ENCODE assay signal across 16 cellular contexts in the genomic region with DNA sequence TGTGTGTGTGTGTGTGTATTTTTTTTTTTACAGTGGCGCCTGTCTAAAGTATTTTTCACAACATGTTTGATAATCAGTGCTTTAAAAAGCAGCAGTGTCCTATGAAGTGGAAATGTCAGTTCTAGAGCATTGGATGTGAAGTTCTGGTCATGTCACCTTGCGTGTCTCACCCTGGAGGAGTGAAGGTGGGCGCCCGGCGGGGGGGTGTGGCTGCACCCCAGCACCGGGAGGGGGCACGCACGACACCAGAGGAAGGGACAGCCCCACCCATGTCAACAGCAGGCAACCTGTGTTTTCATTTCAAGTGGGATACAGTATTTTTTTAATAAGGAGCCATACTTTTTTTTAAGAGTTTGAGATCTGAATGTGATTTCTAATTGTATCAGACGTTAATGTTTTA. TPM values are rescaled to one million over a fixed set of nuclear protein-coding genes. Genes with fewer than 3 reads are reported as not detected.
DNase-seq lines count a peak whose midpoint lies in the region; ATAC-seq and TF ChIP-seq lines count a peak whose summit lies in the region.
"Had no signal": no experiment of that assay in that cellular context is flagged by ENCODE, and none has a peak within 500 bp of the region (broad histone marks: within the 10 kb centered on the region; RNA-seq: fewer than 3 reads in every experiment).

No MANE protein-coding gene starts in this region.

- H3K4me3 ChIP-seq in mammary epithelial cell (replicated peaks in 1 of 3; ENCODE audit: insufficient read depth in 1 of 3, low read depth in 2 of 3, low read length in 3 of 3) (no peak overlapping the region), uterus (no peak overlapping the region)
- H3K4me3 ChIP-seq: MG63, Peyer's patch had no signal

- TF ChIP-seq CTCF in mammary epithelial cell (conservative IDR thresholded peaks at IDR 0.05 in 1 of 2, IDR thresholded peaks at IDR 0.05 in 1 of 2; ENCODE audit: extremely low read depth in 1 of 2, insufficient read depth in 1 of 2, low read depth in 1 of 2, low read length in 2 of 2) = no peak
- no peak for TF ChIP-seq CTCF in MCF 10A (IDR thresholded peaks at IDR 0.05; ENCODE audit: unreplicated experiment)
- no peak for TF ChIP-seq CTCF in neural crest cell (conservative IDR thresholded peaks at IDR 0.05)
- no peak for TF ChIP-seq CTCF in uterus (IDR thresholded peaks at IDR 0.05)
- TF ChIP-seq CTCF in Calu3 (IDR thresholded peaks at IDR 0.05; ENCODE audit: unreplicated experiment) = no peak

- in situ Hi-C loops in mammary epithelial cell (cut with MboI; ENCODE audit: low sequenced_read_pairs in 2 of 2) = loop anchor here in 1 of 2 donors (25.0 kb wide), 1 partner anchor 1909 kb away; no protein-coding TSS in a partner anchor

- H3K27me3 ChIP-seq in mammary epithelial cell (ENCODE audit: insufficient read depth, low read length) (no peaks in the 10 kb centered on the region), uterus (no peaks in the 10 kb centered on the region)
- H3K27me3 ChIP-seq: MG63, Peyer's patch had no signal

- DNase-seq in mammary epithelial cell (no peak), MCF 10A (ENCODE audit: unreplicated experiment) (no peak), neural crest cell (ENCODE audit: low read depth, low spot score) (no peak), uterus (no peak), Calu3 (no peak), KG1 (lab: John Stamatoyannopoulos, UW) (no peak)
- DNase-seq: C1 segment of cervical spinal cord, DMS153, EL, H7, MG63, NCI-H524, Peyer's patch had no signal

- POLR2A ChIA-PET in MCF 10A (lab: Yijun Ruan, JAX) = interaction anchor here (1.0 kb wide), 1 partner anchor 56 kb away, joined by 3 read pairs; no protein-coding TSS in a partner anchor

- H3K4me1 ChIP-seq in mammary epithelial cell (ENCODE audit: insufficient read depth, low read length) = peaks cover 10% of the 10 kb centered on the region
- peaks cover under 1 to 7% of the 10 kb centered on the region in 2 donors for H3K4me1 ChIP-seq in uterus

- H3K4me1 Mint-ChIP-seq in MCF 10A (ENCODE audit: insufficient read depth, unreplicated experiment) (peaks cover 9% of the 10 kb centered on the region), neural crest cell (peaks cover 23% of the 10 kb centered on the region), Calu3 (ENCODE audit: low read depth, unreplicated experiment) (peaks cover 15% of the 10 kb centered on the region)
- peaks cover 7% of the 10 kb centered on the region for H3K4me1 Mint-ChIP-seq in activated T-helper 17 cell treated with anti-CD3 and anti-CD28 coated beads, Interleukin-2, amount 50 U/mL, for 72 hours

- intact Hi-C loops in mammary epithelial cell (cut with micrococcal nuclease) (no loop called here), MCF 10A (cut with micrococcal nuclease) (no loop called here), uterus (cut with DNase I; ENCODE audit: low total_unique reads) (no loop called here), Calu3 (cut with micrococcal nuclease; ENCODE audit: unreplicated experiment) (no loop called here)

- H3K79me2 ChIP-seq in mammary epithelial cell (ENCODE audit: insufficient read depth, low read length) = peaks cover 19% of the 10 kb centered on the region

- BruUV-seq in mammary epithelial cell (replicated peaks; lab: Mats Ljungman, UMichigan) (TSS peak; percentile 17), MCF 10A (replicated peaks; lab: Mats Ljungman, UMichigan) (no TSS peak), Calu3 (replicated peaks; lab: Mats Ljungman, UMichigan) (no TSS peak)

- no peak overlapping the region for H3K9ac ChIP-seq in mammary epithelial cell (ENCODE audit: insufficient read depth, low read length)
- H3K9ac ChIP-seq: KMS-11 had no signal

- CTCF ChIA-PET in mammary epithelial cell (lab: Charles Lee; ENCODE audit: low non-redundant PET) (no interaction called here), MCF 10A (lab: Yijun Ruan, JAX) (no interaction called here), Calu3 (lab: Charles Lee) (interaction anchor here (0.7 kb wide), 1 partner anchor 25 kb away, joined by 3 read pairs; no protein-coding TSS in a partner anchor)

- H3K27ac ChIP-seq in mammary epithelial cell (ENCODE audit: insufficient read depth, low read depth, low read length) (no peak overlapping the region), uterus (peak overlapping the region; percentile 67 to 95)
- H3K27ac ChIP-seq: KMS-11, Peyer's patch had no signal

- no peak for TF ChIP-seq POLR2A in uterus (IDR thresholded peaks at IDR 0.05)

- 82% methylated on average over 7 of the region's 9 CpGs for WGBS in mammary epithelial cell (ENCODE audit: low coverage, missing lambda C conversion rate)

- H4K20me1 ChIP-seq in mammary epithelial cell (ENCODE audit: insufficient read depth, low read length) = no peaks in the 10 kb centered on the region

- no peaks in the 10 kb centered on the region for H3K9me3 ChIP-seq in mammary epithelial cell (replicated peaks; ENCODE audit: insufficient read depth, low read length)
- no peaks in the 10 kb centered on the region for H3K9me3 ChIP-seq in uterus
- H3K9me3 ChIP-seq: MG63, Peyer's patch had no signal

- H3K4me2 ChIP-seq in mammary epithelial cell (ENCODE audit: insufficient read depth, low read depth, low read length) = no peak overlapping the region
- H3K4me2 ChIP-seq: KMS-11 had no signal

- H3K36me3 Mint-ChIP-seq in MCF 10A (ENCODE audit: insufficient read depth, unreplicated experiment) = peaks cover 40% of the 10 kb centered on the region
- H3K36me3 Mint-ChIP-seq in activated T-helper 17 cell treated with anti-CD3 and anti-CD28 coated beads, Interleukin-2, amount 50 U/mL, for 72 hours (ENCODE audit: low read depth) = peaks cover 8% of the 10 kb centered on the region
- H3K36me3 Mint-ChIP-seq in neural crest cell (ENCODE audit: low read depth) = no peaks in the 10 kb centered on the region
- peaks cover 60% of the 10 kb centered on the region for H3K36me3 Mint-ChIP-seq in Calu3 (ENCODE audit: insufficient read depth, unreplicated experiment)

- H3K9me3 Mint-ChIP-seq in MCF 10A (ENCODE audit: unreplicated experiment) (no peaks in the 10 kb centered on the region), neural crest cell (no peaks in the 10 kb centered on the region), Calu3 (ENCODE audit: low read depth, unreplicated experiment) (no peaks in the 10 kb centered on the region)
- H3K9me3 Mint-ChIP-seq in activated T-helper 17 cell treated with anti-CD3 and anti-CD28 coated beads, Interleukin-2, amount 50 U/mL, for 72 hours = no peaks in the 10 kb centered on the region

- no peak overlapping the region for H2AFZ ChIP-seq in mammary epithelial cell (ENCODE audit: low read depth, low read length)

- ATAC-seq in activated T-helper 17 cell treated with anti-CD3 and anti-CD28 coated beads, Interleukin-2, amount 50 U/mL, for 72 hours (replicated peaks) = no peak
- ATAC-seq: HepG2 had no signal

- dilution Hi-C loops in mammary epithelial cell (cut with HindIII; ENCODE audit: low sequenced_read_pairs) = no loop called here

- H3K27ac Mint-ChIP-seq in MCF 10A (ENCODE audit: low read depth, unreplicated experiment) (no peak overlapping the region), neural crest cell (ENCODE audit: unreplicated experiment) (no peak overlapping the region), Calu3 (ENCODE audit: unreplicated experiment) (no peak overlapping the region)
- peak overlapping the region; percentile 25 for H3K27ac Mint-ChIP-seq in activated T-helper 17 cell treated with anti-CD3 and anti-CD28 coated beads, Interleukin-2, amount 50 U/mL, for 72 hours

- peaks cover 4% of the 10 kb centered on the region for H3K36me3 ChIP-seq in mammary epithelial cell (ENCODE audit: insufficient read depth, low read length)
- H3K36me3 ChIP-seq in uterus = no peaks in the 10 kb centered on the region
- H3K36me3 ChIP-seq: Peyer's patch had no signal

- H3K27me3 Mint-ChIP-seq in MCF 10A (ENCODE audit: insufficient read depth, unreplicated experiment) = no peaks in the 10 kb centered on the region
- no peaks in the 10 kb centered on the region for H3K27me3 Mint-ChIP-seq in activated T-helper 17 cell treated with anti-CD3 and anti-CD28 coated beads, Interleukin-2, amount 50 U/mL, for 72 hours
- no peaks in the 10 kb centered on the region for H3K27me3 Mint-ChIP-seq in neural crest cell (ENCODE audit: low read depth)
- no peaks in the 10 kb centered on the region for H3K27me3 Mint-ChIP-seq in Calu3 (ENCODE audit: unreplicated experiment)

- H3K4me3 Mint-ChIP-seq in MCF 10A (ENCODE audit: unreplicated experiment) = no peak overlapping the region
- no peak overlapping the region for H3K4me3 Mint-ChIP-seq in activated T-helper 17 cell treated with anti-CD3 and anti-CD28 coated beads, Interleukin-2, amount 50 U/mL, for 72 hours
- H3K4me3 Mint-ChIP-seq in neural crest cell = peak overlapping the region; percentile 69
- no peak overlapping the region for H3K4me3 Mint-ChIP-seq in Calu3 (ENCODE audit: low read depth, unreplicated experiment)

RNA-seq across cellular contexts. Expression of a gene that starts 4.5 kb away (rescaled TPM):
- total RNA-seq in mammary epithelial cell (10 to 100 TPM; 35.5 to 41.5 TPM), MCF 10A (2022) (26.5 and 35.0 TPM in 2 replicates), neural crest cell (31.2 and 37.6 TPM in 2 replicates), uterus (10 to 100 TPM; 12.9 to 40.2 (median 14.6) TPM), Calu3 (2022) (66.1 and 70.7 TPM in 2 replicates)
- polyA plus RNA-seq in mammary epithelial cell = 14.3 TPM
- polyA minus RNA-seq in mammary epithelial cell = 3.3 TPM
- total RNA-seq in activated T-helper 17 cell treated with anti-CD3 and anti-CD28 coated beads, Interleukin-2, amount 50 U/mL, for 72 hours = 10 to 100 TPM; 38.7 to 51.9 TPM
